26 cellular contexts compared by ENCODE assay signal in genomic region chr9:121551985-121552753, GRCh38. TPM values are rescaled to one million over a fixed set of nuclear protein-coding genes. Genes with fewer than 3 reads are reported as not detected.
DNase-seq lines count a peak whose midpoint lies in the region; ATAC-seq and FAIRE-seq lines count a peak whose summit lies in the region.
"Had no signal": no experiment of that assay in that cellular context is flagged by ENCODE, and none has a peak within 500 bp of the region (broad histone marks: within the 10 kb centered on the region; RNA-seq: fewer than 3 reads in every experiment).

No MANE protein-coding gene starts in this region.

- peaks cover 12% of the 10 kb centered on the region; the same call in 1 of the 2 replicates for H3F3A ChIP-seq in GM23248 (ENCODE audit: insufficient read depth)

- intact Hi-C loops in sciatic nerve (cut with DNase I): no loop called here

- H3K4me3 ChIP-seq in GM23248 (no peak overlapping the region), Karpas-422 (ENCODE audit: low read length) (no peak overlapping the region)
- H3K4me3 ChIP-seq: spleen, suprapubic skin had no signal

- H3K27me3 ChIP-seq in GM23248 (replicated peaks; ENCODE audit: insufficient read depth) (peaks cover 6% of the 10 kb centered on the region; the same call in 1 of the 2 replicates), Karpas-422 (ENCODE audit: low read length) (no peaks in the 10 kb centered on the region)
- H3K27me3 ChIP-seq: suprapubic skin had no signal

- H3K9me3 ChIP-seq in GM23248 (ENCODE audit: low read depth) (no peaks in the 10 kb centered on the region), Karpas-422 (ENCODE audit: low read length) (no peaks in the 10 kb centered on the region)
- H3K9me3 ChIP-seq: spleen, suprapubic skin had no signal

- H3K9me2 ChIP-seq in GM23248 (ENCODE audit: insufficient read depth): no peaks in the 10 kb centered on the region
- H3K9me2 ChIP-seq in Karpas-422 (replicated peaks; ENCODE audit: insufficient read depth, low read length): no peaks in the 10 kb centered on the region

- H2AFZ ChIP-seq in GM23248 (no peak overlapping the region), Karpas-422 (ENCODE audit: low read length) (no peak overlapping the region)

- H3K36me3 ChIP-seq in GM23248 (ENCODE audit: low read depth) (no peaks in the 10 kb centered on the region), Karpas-422 (ENCODE audit: insufficient read depth, low read length) (no peaks in the 10 kb centered on the region)
- H3K36me3 ChIP-seq: spleen, suprapubic skin had no signal

- H3K27me3 Mint-ChIP-seq in memory B cell: peaks cover 18% of the 10 kb centered on the region

- no peaks in the 10 kb centered on the region for H3K36me3 Mint-ChIP-seq in memory B cell

- H3K27ac ChIP-seq in GM23248: no peak overlapping the region
- H3K27ac ChIP-seq in Karpas-422 (ENCODE audit: low read length): no peak overlapping the region
- H3K27ac ChIP-seq: spleen, suprapubic skin, VCaP had no signal

- in situ Hi-C loops in GM23248 (cut with MboI): loop anchor here (5.0 kb wide), 1 partner anchor 435 kb away; no protein-coding TSS in a partner anchor

- peak; percentile 88 for DNase-seq in A172 (ENCODE audit: low spot score)
- DNase-seq in GM23248: peak; percentile 26
- DNase-seq in RCC 7860 (ENCODE audit: low spot score): peak; percentile 81
- DNase-seq in memory B cell (ENCODE audit: low spot score in 2 of 2): no peak
- no peak for DNase-seq in Karpas-422
- DNase-seq in NCI-H1930 (lab: John Stamatoyannopoulos, UW): no peak
- no peak for DNase-seq in sciatic nerve (ENCODE audit: low spot score)
- DNase-seq: activated CD4-positive, alpha-beta T cell treated with anti-CD3 and anti-CD28 coated beads, Interleukin-2, amount 50 U/mL, for 4 hours; activated gamma-delta T cell treated with Interleukin-2 at 50 U/mL for 16 hours; CD4-positive, CD25-positive, alpha-beta regulatory T cell; DMS53; mammary epithelial cell; NCI-H226; SHP77; spleen; stimulated activated CD8-positive, alpha-beta memory T cell treated with anti-CD3 and anti-CD28 coated beads, Interleukin-4, amount 100 ng/mL, for 48 hours had no signal

- H3K4me1 Mint-ChIP-seq in memory B cell: no peaks in the 10 kb centered on the region

- WGBS in GM23248 (ENCODE audit: low coverage in 1 of 2, low lambda C conversion rate in 2 of 2, missing lambda C conversion rate in 2 of 2), 2 experiments: 66 to 67% methylated on average over 9 of the region's 9 CpGs

- FAIRE-seq in RCC 7860 (lab: Jason Lieb, UNC): peak; percentile 78
- FAIRE-seq: endothelial cell of umbilical vein, keratinocyte had no signal

- no peaks in the 10 kb centered on the region for H3K9me3 Mint-ChIP-seq in memory B cell
- H3K9me3 Mint-ChIP-seq: dendritic cell treated with granulocyte-macrophage colony-stimulating factor and Interleukin-4, amounts not matched to agents 40 ng/mL and 50 ng/mL, for 4 days; T-helper 1 cell treated with Interleukin-12 subunit alpha and Interleukin-12 subunit beta and Interleukin-4 antibody, amounts not matched to agents 30 μg/mL and 1 μg/mL, for 36 hours had no signal

- ATAC-seq in memory B cell (ENCODE audit: low read depth) (peak; percentile 68), GM19023 (IDR thresholded peaks at IDR 0.05; ENCODE audit: unreplicated experiment) (no peak), sciatic nerve (no peak)

- H3K9ac ChIP-seq in GM23248: no peak overlapping the region
- H3K9ac ChIP-seq in Karpas-422 (ENCODE audit: low read length): no peak overlapping the region

- no peaks in the 10 kb centered on the region; the same call in 1 of the 2 replicates for H3K4me1 ChIP-seq in GM23248 (ENCODE audit: insufficient read depth)
- H3K4me1 ChIP-seq in Karpas-422 (ENCODE audit: low read length): peaks cover 3% of the 10 kb centered on the region

- H3K4me2 ChIP-seq in GM23248 (ENCODE audit: unreplicated experiment) (no peak overlapping the region), Karpas-422 (ENCODE audit: low read depth, low read length, poor library complexity, severe bottlenecking) (no peak overlapping the region)

- H3K79me2 ChIP-seq in GM23248 (ENCODE audit: insufficient read depth): no peaks in the 10 kb centered on the region
- no peaks in the 10 kb centered on the region for H3K79me2 ChIP-seq in Karpas-422 (ENCODE audit: low read length)

- H3K4me3 Mint-ChIP-seq in memory B cell: no peak overlapping the region
- H3K4me3 Mint-ChIP-seq: T-helper 1 cell treated with Interleukin-12 subunit alpha and Interleukin-12 subunit beta and Interleukin-4 antibody, amounts not matched to agents 30 μg/mL and 1 μg/mL, for 36 hours had no signal

- no peak overlapping the region for H3K27ac Mint-ChIP-seq in memory B cell
- H3K27ac Mint-ChIP-seq: CD4-positive, CD25-positive, alpha-beta regulatory T cell; dendritic cell treated with granulocyte-macrophage colony-stimulating factor and Interleukin-4, amounts not matched to agents 40 ng/mL and 50 ng/mL, for 4 days; T-helper 1 cell treated with Interleukin-12 subunit alpha and Interleukin-12 subunit beta and Interleukin-4 antibody, amounts not matched to agents 30 μg/mL and 1 μg/mL, for 36 hours had no signal

- no peaks in the 10 kb centered on the region for H4K20me1 ChIP-seq in GM23248 (ENCODE audit: insufficient read depth)
- H4K20me1 ChIP-seq in Karpas-422 (ENCODE audit: insufficient read depth, low read depth, low read length): no peaks in the 10 kb centered on the region

RNA-seq across cellular contexts. Expression of gene GGTA1, which starts 52.5 kb away (rescaled TPM):
- not detected in 2 replicates for total RNA-seq in A172 (2014; rRNA removed; shearing (Covaris generic))
- total RNA-seq in GM23248 (2014; rRNA removed; shearing (Covaris generic)): not detected in 2 replicates
- not detected in 2 replicates for polyA plus RNA-seq in GM23248 (2016; fragmentation: Nextera tagmentation; extraction: Ambion mirVana)
- not detected in 2 replicates for total RNA-seq in Karpas-422 (2014; rRNA removed; shearing (Covaris generic); ENCODE audit: low replicate concordance)
- 16.0 TPM for total RNA-seq in sciatic nerve
- total RNA-seq: A673, endothelial cell of umbilical vein, HT-29, mammary epithelial cell had no signal
- polyA plus RNA-seq: CD4-positive, CD25-positive, alpha-beta regulatory T cell; endothelial cell of umbilical vein; keratinocyte; mammary epithelial cell; neural cell had no signal

Comparison
In these comparisons a context has a peak if more than half of its experiments do, and no peak if none do; other contexts are left out.
1. DNase-seq: peak in A172 (single experiment), GM23248 (single experiment) and RCC 7860 (single experiment); none in memory B cell (0 of 2), Karpas-422 (single experiment), NCI-H1930 (0 of 2) and sciatic nerve (single experiment).
2. RNA of gene GGTA1, which starts 52.5 kb away (total RNA-seq): 16.0 TPM in sciatic nerve (single experiment); not detected in A172, not detected in GM23248 and not detected in Karpas-422; every median in the first group is over 10 times any median in the second.